In genomic region chr19:30564551-30565011, GRCh38 we compare ENCODE assay signal across 1 cellular context.
TF ChIP-seq lines count a peak whose summit lies in the region.

No MANE protein-coding gene starts in this region.

TF ChIP-seq in GM23338, 12 proteins besides CTCF, POLR2A, EP300 and RAD21 (continued from another document):
- TF ChIP-seq ZNF462 (CRISPR knock-in tag; IDR thresholded peaks at IDR 0.05) (no peak), POLR2AphosphoS5 (IDR thresholded peaks at IDR 0.05; ENCODE audit: low read depth) (no peak), ZNF114 (CRISPR knock-in tag; IDR thresholded peaks at IDR 0.05) (no peak), REST (IDR thresholded peaks at IDR 0.05; ENCODE audit: unreplicated experiment) (no peak), NANOG (IDR thresholded peaks at IDR 0.05; ENCODE audit: borderline replicate concordance) (no peak), CREB1 (CRISPR knock-in tag; IDR thresholded peaks at IDR 0.05; ENCODE audit: low read depth) (no peak), ZNF331 (CRISPR knock-in tag; IDR thresholded peaks at IDR 0.05; ENCODE audit: low read depth) (no peak)
